ENCODE assay signal across 8 cellular contexts in the genomic region with DNA sequence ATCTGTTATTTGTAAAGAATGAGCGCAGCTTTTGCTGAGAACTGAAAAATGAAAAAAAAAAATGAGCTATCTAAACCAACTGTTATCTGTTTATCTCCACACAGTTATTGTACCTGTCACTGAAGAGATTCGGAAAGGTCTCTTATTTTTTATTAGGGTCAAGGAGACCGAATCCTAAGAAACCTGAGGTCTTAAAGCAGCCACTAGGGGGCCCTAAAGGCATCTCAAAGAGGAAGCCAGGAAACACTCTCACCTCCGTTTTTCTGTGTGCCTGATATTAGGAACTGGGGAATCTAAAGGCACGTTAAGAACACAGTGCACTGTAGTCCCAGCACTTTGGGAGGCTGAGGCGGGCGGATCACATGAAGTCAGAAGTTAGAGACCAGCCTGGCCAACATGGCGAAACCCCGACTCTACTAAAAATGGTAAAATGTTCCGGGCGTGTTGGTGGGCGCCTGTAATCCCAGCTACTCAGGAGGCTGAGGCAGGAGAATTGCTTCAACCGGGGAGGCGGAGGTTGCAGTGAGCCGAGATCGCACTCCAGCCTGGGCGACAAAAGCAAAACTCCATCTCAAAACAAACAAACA. TPM values are rescaled to one million over a fixed set of nuclear protein-coding genes. Genes with fewer than 3 reads are reported as not detected.
DNase-seq lines count a peak whose midpoint lies in the region; ATAC-seq and TF ChIP-seq lines count a peak whose summit lies in the region.

No MANE protein-coding gene starts in this region.

- TF ChIP-seq CTCF in cardiac muscle cell (IDR thresholded peaks at IDR 0.05; ENCODE audit: low read depth, low read length), result peak; percentile 85
- peak; percentile 68 for TF ChIP-seq CTCF in SU-DHL-6 (IDR thresholded peaks at IDR 0.05; ENCODE audit: insufficient read depth, low read length, poor library complexity, severe bottlenecking)
- TF ChIP-seq CTCF in fibroblast of mammary gland (conservative IDR thresholded peaks at IDR 0.05; ENCODE audit: control insufficient read depth, insufficient read depth, low read depth, low read length), result peak; percentile 73

- ATAC-seq in Right ventricle myocardium inferior, result no peak
- no peak for ATAC-seq in natural killer cell treated with Interleukin-12 subunit alpha and Interleukin-12 subunit beta and Interleukin-15 and Interleukin-18, amount 100 ng/mL, for 72 hours
- ATAC-seq in HG03159 (IDR thresholded peaks at IDR 0.05; ENCODE audit: unreplicated experiment), result no peak
- no peak for ATAC-seq in GM19395 (IDR thresholded peaks at IDR 0.05; ENCODE audit: unreplicated experiment)

- H3K27me3 ChIP-seq in cardiac muscle cell (peaks cover 8% of the 10 kb centered on the region), SU-DHL-6 (ENCODE audit: low read length) (no peaks in the 10 kb centered on the region)

- H3K36me3 Mint-ChIP-seq in natural killer cell treated with Interleukin-12 subunit alpha and Interleukin-12 subunit beta and Interleukin-15 and Interleukin-18, amount 100 ng/mL, for 72 hours, result peaks cover 11% of the 10 kb centered on the region

- peaks cover 15 to 21% of the 10 kb centered on the region in 2 donors for H3K4me1 Mint-ChIP-seq in natural killer cell treated with Interleukin-12 subunit alpha and Interleukin-12 subunit beta and Interleukin-15 and Interleukin-18, amount 100 ng/mL, for 72 hours (ENCODE audit: low read depth in 2 of 2)

- H3K9me3 Mint-ChIP-seq in natural killer cell treated with Interleukin-12 subunit alpha and Interleukin-12 subunit beta and Interleukin-15 and Interleukin-18, amount 100 ng/mL, for 72 hours, result no peaks in the 10 kb centered on the region

- no peaks in the 10 kb centered on the region for H3K79me2 ChIP-seq in SU-DHL-6 (ENCODE audit: insufficient read depth, low read length)

- H3K4me1 ChIP-seq in cardiac muscle cell (ENCODE audit: low read depth), result peaks cover 8% of the 10 kb centered on the region

- no peak overlapping the region for H3K27ac Mint-ChIP-seq in natural killer cell treated with Interleukin-12 subunit alpha and Interleukin-12 subunit beta and Interleukin-15 and Interleukin-18, amount 100 ng/mL, for 72 hours

- no peaks in the 10 kb centered on the region for H3F3A ChIP-seq in SU-DHL-6 (ENCODE audit: insufficient read depth)

- H3K4me2 ChIP-seq in SU-DHL-6 (ENCODE audit: low read depth, low read length, poor library complexity, severe bottlenecking), result no peak overlapping the region

- H3K27me3 Mint-ChIP-seq in natural killer cell treated with Interleukin-12 subunit alpha and Interleukin-12 subunit beta and Interleukin-15 and Interleukin-18, amount 100 ng/mL, for 72 hours, result peaks cover 21 to 31% of the 10 kb centered on the region in 2 donors

- H3K9me2 ChIP-seq in SU-DHL-6 (replicated peaks; ENCODE audit: insufficient read depth, low read length), result no peaks in the 10 kb centered on the region

- no peak overlapping the region for H3K27ac ChIP-seq in cardiac muscle cell
- H3K27ac ChIP-seq in SU-DHL-6 (ENCODE audit: low read depth, low read length), result no peak overlapping the region

- no peaks in the 10 kb centered on the region for H3K36me3 ChIP-seq in cardiac muscle cell
- H3K36me3 ChIP-seq in SU-DHL-6 (ENCODE audit: low read length), result no peaks in the 10 kb centered on the region

- H3K9me3 ChIP-seq in cardiac muscle cell (ENCODE audit: low read depth) (no peaks in the 10 kb centered on the region), SU-DHL-6 (ENCODE audit: insufficient read depth, low read length) (no peaks in the 10 kb centered on the region)

- intact Hi-C loops in Right ventricle myocardium inferior (cut with DNase I), result loop anchor here (2.0 to 10.0 kb wide), 7 partner anchors 141 to 621 kb away; no protein-coding TSS in a partner anchor

- H3K4me3 Mint-ChIP-seq in natural killer cell treated with Interleukin-12 subunit alpha and Interleukin-12 subunit beta and Interleukin-15 and Interleukin-18, amount 100 ng/mL, for 72 hours, result peak overlapping the region; percentile 51

- no peaks in the 10 kb centered on the region for H4K20me1 ChIP-seq in SU-DHL-6 (ENCODE audit: low read depth, low read length)

- DNase-seq in cardiac muscle cell (ENCODE audit: low read depth in 1 of 2, low spot score in 1 of 2) (peak; percentile 82 to 90), Right ventricle myocardium inferior (ENCODE audit: missing footprints) (no peak), NAMALWA (ENCODE audit: low spot score) (peak; percentile 87), fibroblast of mammary gland (ENCODE audit: low read depth) (peak; percentile 75)
- DNase-seq in natural killer cell treated with Interleukin-12 subunit alpha and Interleukin-12 subunit beta and Interleukin-15 and Interleukin-18, amount 100 ng/mL, for 72 hours (ENCODE audit: low spot score), result no peak

- H3K9ac ChIP-seq in SU-DHL-6 (ENCODE audit: low read length), result no peak overlapping the region

- H3K4me3 ChIP-seq in cardiac muscle cell (no peak overlapping the region), SU-DHL-6 (ENCODE audit: insufficient read depth, low read length, poor library complexity, severe bottlenecking) (no peak overlapping the region), fibroblast of mammary gland (ENCODE audit: control insufficient read depth, low read depth, low read length) (no peak overlapping the region)

- no peak overlapping the region for H2AFZ ChIP-seq in SU-DHL-6 (ENCODE audit: low read depth, low read length, severe bottlenecking)

RNA-seq across cellular contexts. Expression of gene LARGE1, which starts 3.5 kb away (rescaled TPM):
- total RNA-seq in cardiac muscle cell, result 23.0 and 34.3 TPM in 2 replicates
- 18.4 and 23.2 TPM in 2 replicates for polyA plus RNA-seq in cardiac muscle cell
- total RNA-seq in Right ventricle myocardium inferior, result 152 TPM
- total RNA-seq in natural killer cell treated with Interleukin-12 subunit alpha and Interleukin-12 subunit beta and Interleukin-15 and Interleukin-18, amount 100 ng/mL, for 72 hours, result 1 to 10 TPM; 6.9 to 9.0 TPM

Comparison
In these comparisons a context has a peak if more than half of its experiments do, and no peak if none do; other contexts are left out.
1. DNase-seq: peak in cardiac muscle cell (2 of 2), NAMALWA (single experiment) and fibroblast of mammary gland (single experiment); none in Right ventricle myocardium inferior (single experiment) and natural killer cell treated with Interleukin-12 subunit alpha and Interleukin-12 subunit beta and Interleukin-15 and Interleukin-18, amount 100 ng/mL, for 72 hours (single experiment).
2. Peak in every context shown above with its lines, with median percentiles within 50 percentile points of each other: CTCF ChIP-seq.